16 cellular contexts compared by ENCODE assay signal in the genomic region with DNA sequence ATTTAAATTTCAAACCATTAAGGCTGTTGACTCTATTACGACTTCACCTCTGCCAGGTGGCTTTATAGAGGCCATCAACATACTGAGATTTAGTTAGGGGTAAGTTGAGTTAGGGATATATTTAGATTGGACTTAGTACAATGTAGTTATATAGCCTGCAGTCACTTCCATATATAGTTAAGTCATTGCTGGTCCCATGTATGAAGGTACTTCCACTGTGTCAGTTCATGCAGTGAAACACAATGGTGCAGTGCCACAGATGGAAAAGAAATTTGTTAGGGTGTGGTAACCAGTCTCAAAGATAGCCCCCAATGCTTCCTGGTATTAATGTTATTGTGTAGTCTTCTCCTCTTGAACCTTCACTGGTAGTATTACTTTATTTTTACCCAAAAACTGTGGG.
"Had no signal": no experiment of that assay in that cellular context is flagged by ENCODE, and none has a peak within 500 bp of the region (broad histone marks: within the 10 kb centered on the region; RNA-seq: fewer than 3 reads in every experiment).

No MANE protein-coding gene starts in this region.

- H3K9me3 ChIP-seq: gastroesophageal sphincter, tibial artery, uterus had no signal

- H3K27me3 Mint-ChIP-seq: activated CD4-positive, alpha-beta memory T cell treated with anti-CD3 and anti-CD28 coated beads, Interleukin-2, amount 10 ng/mL, durations not matched to agents 7 days and 5 days; memory B cell had no signal

- H3K27me3 ChIP-seq: gastroesophageal sphincter, tibial artery, uterus had no signal

- H3K36me3 Mint-ChIP-seq: activated naive CD8-positive, alpha-beta T cell treated with anti-CD3 and anti-CD28 coated beads, Interleukin-2, amount 10 ng/mL, durations not matched to agents 7 days and 5 days; memory B cell had no signal

- H3K36me3 ChIP-seq: gastroesophageal sphincter, tibial artery, uterus had no signal

- H3K4me3 Mint-ChIP-seq: activated CD4-positive, alpha-beta memory T cell treated with anti-CD3 and anti-CD28 coated beads, Interleukin-2, amount 10 ng/mL, durations not matched to agents 7 days and 5 days; activated naive CD8-positive, alpha-beta T cell treated with anti-CD3 and anti-CD28 coated beads, Interleukin-2, amount 10 ng/mL, durations not matched to agents 7 days and 5 days; memory B cell; nephron progenitor cell had no signal

- H3K4me1 ChIP-seq: uterus had no signal

- H3K4me1 Mint-ChIP-seq: activated CD4-positive, alpha-beta memory T cell treated with anti-CD3 and anti-CD28 coated beads, Interleukin-2, amount 10 ng/mL, durations not matched to agents 7 days and 5 days; activated naive CD8-positive, alpha-beta T cell treated with anti-CD3 and anti-CD28 coated beads, Interleukin-2, amount 10 ng/mL, durations not matched to agents 7 days and 5 days; memory B cell had no signal

- H3K27ac ChIP-seq: coronary artery, gastroesophageal sphincter, tibial artery had no signal

- DNase-seq: activated CD4-positive, alpha-beta memory T cell treated with anti-CD3 and anti-CD28 coated beads, Interleukin-2, amount 10 ng/mL, durations not matched to agents 7 days and 5 days; activated CD4-positive, alpha-beta T cell treated with anti-CD3 and anti-CD28 coated beads for 1 hour; activated gamma-delta T cell treated with Interleukin-2 at 50 U/mL for 16 hours; activated naive CD8-positive, alpha-beta T cell treated with anti-CD3 and anti-CD28 coated beads, Interleukin-2, amount 10 ng/mL, durations not matched to agents 7 days and 5 days; activated T-cell treated with anti-CD3 and anti-CD28 coated beads, Interleukin-2, amount 50 U/mL, for 48 hours; aorta; caudate nucleus; effector CD4-positive, alpha-beta T cell; nephron progenitor cell; stimulated activated CD4-positive, alpha-beta T cell treated with anti-CD3 and anti-CD28 coated beads, Interleukin-4, amount 100 ng/mL, for 1 hour; T-helper 9 cell; tibial artery; uterus had no signal

- H3K9me3 Mint-ChIP-seq: activated CD4-positive, alpha-beta memory T cell treated with anti-CD3 and anti-CD28 coated beads, Interleukin-2, amount 10 ng/mL, durations not matched to agents 7 days and 5 days; activated naive CD8-positive, alpha-beta T cell treated with anti-CD3 and anti-CD28 coated beads, Interleukin-2, amount 10 ng/mL, durations not matched to agents 7 days and 5 days; memory B cell; nephron progenitor cell had no signal

- H3K27ac Mint-ChIP-seq: activated CD4-positive, alpha-beta memory T cell treated with anti-CD3 and anti-CD28 coated beads, Interleukin-2, amount 10 ng/mL, durations not matched to agents 7 days and 5 days; activated naive CD8-positive, alpha-beta T cell treated with anti-CD3 and anti-CD28 coated beads, Interleukin-2, amount 10 ng/mL, durations not matched to agents 7 days and 5 days; memory B cell; nephron progenitor cell had no signal

- H3K4me3 ChIP-seq: coronary artery, gastroesophageal sphincter, tibial artery, uterus had no signal
